8 cellular contexts compared by ENCODE assay signal in genomic region chr19:54388001-54388802, GRCh38. TPM values are rescaled to one million over a fixed set of nuclear protein-coding genes. Genes with fewer than 3 reads are reported as not detected.
DNase-seq lines count a peak whose midpoint lies in the region; ATAC-seq and TF ChIP-seq lines count a peak whose summit lies in the region.

No MANE protein-coding gene starts in this region.

- H3K79me2 ChIP-seq in parathyroid adenoma, result no peaks in the 10 kb centered on the region

- no peak for ATAC-seq in GM19395 (IDR thresholded peaks at IDR 0.05; ENCODE audit: unreplicated experiment)

- H3K4me3 ChIP-seq in coronary artery (peak overlapping the region; percentile 54), parathyroid adenoma (ENCODE audit: low read depth, low read length) (peak overlapping the region; percentile 3)

- DNase-seq in activated gamma-delta T cell treated with Interleukin-2 at 50 U/mL for 16 hours (peak; percentile 42), activated gamma-delta T cell (lab: John Stamatoyannopoulos, UW) (no peak), T-helper 22 cell (ENCODE audit: low read depth) (peak; percentile 5), coronary artery (ENCODE audit: low spot score) (no peak), mucosa of gallbladder (ENCODE audit: low spot score) (no peak), superior temporal gyrus (ENCODE audit: extremely low spot score) (no peak)

- H2AFZ ChIP-seq in parathyroid adenoma, result peak overlapping the region; percentile 29

- H3K27me3 ChIP-seq in parathyroid adenoma (ENCODE audit: control insufficient read depth, insufficient read depth, low read length), result peaks cover 4% of the 10 kb centered on the region

- no peak overlapping the region for H3K9ac ChIP-seq in parathyroid adenoma

- TF ChIP-seq CTCF in coronary artery (IDR thresholded peaks at IDR 0.05) (no peak), parathyroid adenoma (IDR thresholded peaks at IDR 0.05) (no peak)

- peak overlapping the region; percentile 39 for H3K4me2 ChIP-seq in parathyroid adenoma (ENCODE audit: low read length)

- no peak overlapping the region for H3K27ac ChIP-seq in coronary artery
- H3K27ac ChIP-seq in parathyroid adenoma, result no peak overlapping the region

- no peaks in the 10 kb centered on the region for H3K36me3 ChIP-seq in parathyroid adenoma (ENCODE audit: control insufficient read depth, insufficient read depth, low read length)

- H3K4me1 ChIP-seq in parathyroid adenoma, result no peaks in the 10 kb centered on the region

- H3K9me3 ChIP-seq in parathyroid adenoma (ENCODE audit: control insufficient read depth, low read length), result no peaks in the 10 kb centered on the region

RNA-seq across cellular contexts. Expression of gene LAIR1, which starts 23.5 kb away (rescaled TPM):
- 36.1 TPM for total RNA-seq in mucosa of gallbladder

RNA-seq across cellular contexts. Expression of gene TTYH1, which starts 27.1 kb away (rescaled TPM):
- total RNA-seq in mucosa of gallbladder, result 2.7 TPM

RNA-seq across cellular contexts. Expression of gene LILRA4, which starts 49.2 kb away (rescaled TPM):
- total RNA-seq in mucosa of gallbladder, result 0.26 TPM

Comparison
In these comparisons a context has a peak if more than half of its experiments do, and no peak if none do; other contexts are left out.
1. DNase-seq: peak in activated gamma-delta T cell treated with Interleukin-2 at 50 U/mL for 16 hours (single experiment) and T-helper 22 cell (single experiment); none in activated gamma-delta T cell (single experiment), coronary artery (single experiment), mucosa of gallbladder (single experiment) and superior temporal gyrus (single experiment).